ENCODE assay signal across 1 cellular context in genomic region chr10:133353202-133353959, GRCh38.
TF ChIP-seq lines count a peak whose summit lies in the region.

No MANE protein-coding gene starts in this region.

TF ChIP-seq in K562, 482 proteins besides CTCF, POLR2A, EP300 and RAD21:
- TF ChIP-seq KLF1 (tag; IDR thresholded peaks at IDR 0.05) (no peak), POLR2G (IDR thresholded peaks at IDR 0.05; ENCODE audit: low read depth, low read length) (peak; percentile 69)
